Comparison of ENCODE assay signal across 21 cellular contexts in the genomic region with DNA sequence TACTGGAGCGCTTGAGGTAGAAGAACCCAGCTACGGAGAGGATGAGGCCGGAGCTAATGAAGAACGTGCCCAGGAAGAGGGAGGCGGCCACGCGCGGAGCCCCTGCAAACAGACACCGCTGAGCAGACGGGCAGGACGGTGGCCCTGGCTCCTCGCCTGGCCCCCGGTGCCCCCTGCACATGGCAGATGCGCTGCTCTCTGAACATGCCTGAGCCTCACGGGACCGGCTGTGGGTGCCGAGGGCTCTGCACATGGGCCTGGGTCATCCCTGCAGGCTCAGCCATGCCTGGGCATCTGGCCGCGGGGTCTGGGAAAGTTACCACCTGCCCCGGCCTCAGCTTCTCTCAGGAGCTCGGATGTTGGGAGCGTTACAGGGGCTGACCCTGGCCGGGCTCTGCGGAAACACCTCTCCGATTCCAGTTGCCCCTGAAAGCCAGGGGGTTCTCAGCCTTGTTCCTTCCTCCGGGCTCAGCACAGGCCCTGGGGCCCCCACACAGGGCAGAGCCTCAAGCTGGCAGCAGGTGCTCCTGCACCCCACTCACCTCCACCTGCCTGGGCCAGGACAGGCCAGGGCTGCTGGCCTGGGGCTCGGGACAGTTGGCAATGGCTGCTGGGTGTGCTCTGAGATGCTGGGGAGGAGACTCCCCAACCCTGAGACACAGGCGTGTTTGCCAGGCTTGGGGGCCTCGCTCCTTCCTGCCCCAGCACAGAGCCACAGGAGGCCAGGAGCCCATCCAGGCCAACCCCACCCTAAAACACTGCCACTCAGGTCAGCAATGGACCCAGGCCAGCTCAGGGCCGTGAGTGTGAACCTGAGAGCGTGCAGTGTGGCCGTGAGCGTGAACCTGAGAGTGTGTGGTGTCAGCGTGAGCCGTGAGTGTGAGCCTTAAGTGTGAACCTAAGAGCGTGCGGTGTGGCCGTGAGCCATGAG. TPM values are rescaled to one million over a fixed set of nuclear protein-coding genes. Genes with fewer than 3 reads are reported as not detected.
DNase-seq lines count a peak whose midpoint lies in the region; ATAC-seq and TF ChIP-seq lines count a peak whose summit lies in the region.
"Had no signal": no experiment of that assay in that cellular context is flagged by ENCODE, and none has a peak within 500 bp of the region (broad histone marks: within the 10 kb centered on the region; RNA-seq: fewer than 3 reads in every experiment).

No MANE protein-coding gene starts in this region.

- ATAC-seq in heart right ventricle (no peak), WTC11 (no peak)
- ATAC-seq: naive thymus-derived CD8-positive, alpha-beta T cell had no signal

- H3K9me3 ChIP-seq in heart right ventricle (no peaks in the 10 kb centered on the region), thyroid gland (no peaks in the 10 kb centered on the region)
- H3K9me3 ChIP-seq: testis had no signal

- H3K27ac ChIP-seq in heart right ventricle (no peak overlapping the region), thyroid gland (no peak overlapping the region)
- H3K27ac ChIP-seq: GM23248, testis had no signal

- CTCF ChIA-PET in WTC11 (lab: Charles Lee): interaction anchor here (1.7 kb wide), 1 partner anchor 206 kb away, joined by 5 read pairs; no protein-coding TSS in a partner anchor

- WGBS in heart right ventricle, 2 donors: 95 to 98% methylated on average over 38 of the region's 38 CpGs
- WGBS in thyroid gland, 2 donors: 93 to 94% methylated on average over 23 to 28 of the region's 38 CpGs

- H3K4me1 ChIP-seq in heart right ventricle (no peaks in the 10 kb centered on the region), thyroid gland (no peaks in the 10 kb centered on the region)
- H3K4me1 ChIP-seq: testis had no signal

- H3K27me3 Mint-ChIP-seq in WTC11 (ENCODE audit: low read depth) (no peaks in the 10 kb centered on the region), neural crest cell (ENCODE audit: low read depth) (no peaks in the 10 kb centered on the region), type B pancreatic cell (no peaks in the 10 kb centered on the region)
- H3K27me3 Mint-ChIP-seq: activated naive CD8-positive, alpha-beta T cell treated with anti-CD3 and anti-CD28 coated beads, Interleukin-2, amount 10 ng/mL, durations not matched to agents 7 days and 5 days; naive thymus-derived CD8-positive, alpha-beta T cell had no signal

- no peaks in the 10 kb centered on the region for H3K27me3 ChIP-seq in heart right ventricle
- no peaks in the 10 kb centered on the region for H3K27me3 ChIP-seq in thyroid gland
- H3K27me3 ChIP-seq: testis had no signal

- no peak for TF ChIP-seq POLR2A in thyroid gland (IDR thresholded peaks at IDR 0.05)

- peak; percentile 71 for DNase-seq in cardiac septum (ENCODE audit: low spot score)
- DNase-seq in heart right ventricle: no peak
- DNase-seq in WTC11 (ENCODE audit: low spot score): no peak
- DNase-seq in neural crest cell (ENCODE audit: low read depth, low spot score): no peak
- DNase-seq in type B pancreatic cell (ENCODE audit: extremely low spot score, unreplicated experiment): peak; percentile 66
- no peak for DNase-seq in thyroid gland
- no peak for DNase-seq in activated CD4-positive, CD25-positive, alpha-beta regulatory T cell (lab: John Stamatoyannopoulos, UW)
- no peak for DNase-seq in stimulated activated CD4-positive, alpha-beta T cell treated with anti-CD3 and anti-CD28 coated beads, Interleukin-4, amount 100 ng/mL, for 4 hours
- DNase-seq: activated naive CD8-positive, alpha-beta T cell treated with anti-CD3 and anti-CD28 coated beads, Interleukin-2, amount 10 ng/mL, durations not matched to agents 7 days and 5 days; EL; foreskin fibroblast; GM23248; Karpas-422; NCI-H1092 treated with DMSO at 0.1 percent for 48 hours; NCI-H2081 treated with DMSO at 0.1 percent for 48 hours; NK-92 treated with Interleukin-12 subunit alpha and Interleukin-12 subunit beta, amount 100 ng/mL, for 24 hours; stimulated activated CD4-positive, alpha-beta T cell treated with anti-CD3 and anti-CD28 coated beads, Interleukin-12 subunit alpha, Interleukin-12 subunit beta, amount 100 ng/mL, for 4 hours; testis had no signal

- POLR2A ChIA-PET in WTC11 (lab: Charles Lee): no interaction called here

- no peak for TF ChIP-seq CTCF in heart right ventricle (IDR thresholded peaks at IDR 0.05)
- no peak for TF ChIP-seq CTCF in WTC11 (IDR thresholded peaks at IDR 0.05)
- no peak for TF ChIP-seq CTCF in neural crest cell (conservative IDR thresholded peaks at IDR 0.05)
- no peak for TF ChIP-seq CTCF in type B pancreatic cell (conservative IDR thresholded peaks at IDR 0.05)
- TF ChIP-seq CTCF in thyroid gland (IDR thresholded peaks at IDR 0.05): no peak

- H3K9me3 Mint-ChIP-seq in WTC11: no peaks in the 10 kb centered on the region
- H3K9me3 Mint-ChIP-seq in neural crest cell: no peaks in the 10 kb centered on the region
- no peaks in the 10 kb centered on the region for H3K9me3 Mint-ChIP-seq in type B pancreatic cell
- H3K9me3 Mint-ChIP-seq: activated naive CD8-positive, alpha-beta T cell treated with anti-CD3 and anti-CD28 coated beads, Interleukin-2, amount 10 ng/mL, durations not matched to agents 7 days and 5 days; naive thymus-derived CD8-positive, alpha-beta T cell had no signal

- H3K27ac Mint-ChIP-seq in WTC11 (peak overlapping the region; percentile 57; the same call in 1 of the 2 replicates), neural crest cell (ENCODE audit: unreplicated experiment) (peak overlapping the region; percentile 63), type B pancreatic cell (no peak overlapping the region)
- H3K27ac Mint-ChIP-seq: activated naive CD8-positive, alpha-beta T cell treated with anti-CD3 and anti-CD28 coated beads, Interleukin-2, amount 10 ng/mL, durations not matched to agents 7 days and 5 days had no signal

- H3K36me3 ChIP-seq in heart right ventricle (peaks cover 0 to 4% (median 0%) of the 10 kb centered on the region in 9 donors), thyroid gland (no peaks in the 10 kb centered on the region)

- no peak overlapping the region for H3K4me3 ChIP-seq in heart right ventricle
- no peak overlapping the region for H3K4me3 ChIP-seq in thyroid gland (replicated peaks in 1 of 3)
- H3K4me3 ChIP-seq: GM23248, testis had no signal

- H3K4me1 Mint-ChIP-seq in WTC11: no peaks in the 10 kb centered on the region
- H3K4me1 Mint-ChIP-seq in neural crest cell: no peaks in the 10 kb centered on the region
- H3K4me1 Mint-ChIP-seq in type B pancreatic cell (ENCODE audit: unreplicated experiment): no peaks in the 10 kb centered on the region

- H3K36me3 Mint-ChIP-seq in WTC11 (no peaks in the 10 kb centered on the region), neural crest cell (ENCODE audit: low read depth) (no peaks in the 10 kb centered on the region), type B pancreatic cell (no peaks in the 10 kb centered on the region)

- intact Hi-C loops in cardiac septum (cut with DNase I): no loop called here
- intact Hi-C loops in heart right ventricle (cut with DNase I): no loop called here
- intact Hi-C loops in thyroid gland (cut with DNase I): no loop called here

- H3K4me3 Mint-ChIP-seq in WTC11 (no peak overlapping the region), neural crest cell (no peak overlapping the region), type B pancreatic cell (no peak overlapping the region)
- H3K4me3 Mint-ChIP-seq: activated naive CD8-positive, alpha-beta T cell treated with anti-CD3 and anti-CD28 coated beads, Interleukin-2, amount 10 ng/mL, durations not matched to agents 7 days and 5 days; naive thymus-derived CD8-positive, alpha-beta T cell had no signal

TF ChIP-seq in WTC11, 78 proteins besides CTCF, POLR2A, EP300 and RAD21 (continues in another document):
- TF ChIP-seq FOXP1 (CRISPR knock-in tag; IDR thresholded peaks at IDR 0.05; ENCODE audit: borderline replicate concordance): no peak
- TF ChIP-seq JUN (CRISPR knock-in tag; IDR thresholded peaks at IDR 0.05): no peak
- no peak for TF ChIP-seq PRDM15 (CRISPR knock-in tag; IDR thresholded peaks at IDR 0.05)
- TF ChIP-seq ZNF263 (CRISPR knock-in tag; IDR thresholded peaks at IDR 0.05; ENCODE audit: low read depth): no peak
- TF ChIP-seq CBFB (CRISPR knock-in tag; IDR thresholded peaks at IDR 0.05; ENCODE audit: low read depth): no peak
- TF ChIP-seq CREB1 (CRISPR knock-in tag; IDR thresholded peaks at IDR 0.05): no peak

RNA-seq across cellular contexts. Expression of gene RNF223, which starts 12.1 kb away (rescaled TPM):
- total RNA-seq in cardiac septum: not detected
- total RNA-seq in heart right ventricle: not detected
- polyA plus RNA-seq in heart right ventricle: not detected
- not detected in 3 replicates for total RNA-seq in WTC11 (2021)
- not detected in 2 replicates for total RNA-seq in neural crest cell
- total RNA-seq in type B pancreatic cell (ENCODE audit: low replicate concordance): 1.2 and 2.5 TPM in 2 replicates
- not detected for total RNA-seq in thyroid gland
- total RNA-seq: activated naive CD8-positive, alpha-beta T cell treated with anti-CD3 and anti-CD28 coated beads, Interleukin-2, amount 10 ng/mL, durations not matched to agents 7 days and 5 days; GM23248; mesenteric fat pad; naive thymus-derived CD8-positive, alpha-beta T cell; NCI-H460 had no signal
- polyA plus RNA-seq: GM23248; naive thymus-derived CD8-positive, alpha-beta T cell had no signal

RNA-seq across cellular contexts. Expression of gene C1orf159, which starts 29.7 kb away (rescaled TPM):
- total RNA-seq in cardiac septum: 5.4 TPM
- 1 to 10 TPM; 2.9 to 6.0 (median 3.5) TPM for total RNA-seq in heart right ventricle
- polyA plus RNA-seq in heart right ventricle: 10 to 100 TPM in 1 of 2 donors, 1 to 10 TPM in 1; 7.1 to 14.0 TPM
- total RNA-seq in WTC11 (2021): 13.9 to 17.8 TPM (median 14.0 TPM) in 3 replicates
- 26.1 and 26.2 TPM in 2 replicates for total RNA-seq in neural crest cell
- 20.0 and 21.2 TPM in 2 replicates for total RNA-seq in type B pancreatic cell (ENCODE audit: low replicate concordance)
- total RNA-seq in thyroid gland: 10 to 100 TPM; 10.3 to 27.6 (median 19.6) TPM

Comparison
In these comparisons a context has a peak if more than half of its experiments do, and no peak if none do; other contexts are left out.
1. DNase-seq: peak in cardiac septum (single experiment) and type B pancreatic cell (single experiment); none in heart right ventricle (0 of 2), WTC11 (single experiment), neural crest cell (single experiment), thyroid gland (0 of 2), activated CD4-positive, CD25-positive, alpha-beta regulatory T cell (0 of 4) and stimulated activated CD4-positive, alpha-beta T cell treated with anti-CD3 and anti-CD28 coated beads, Interleukin-4, amount 100 ng/mL, for 4 hours (0 of 2).